Comparison of ENCODE assay signal across 26 cellular contexts in genomic region chr3:55604846-55605245, GRCh38.
"Had no signal": no experiment of that assay in that cellular context is flagged by ENCODE, and none has a peak within 500 bp of the region (broad histone marks: within the 10 kb centered on the region; RNA-seq: fewer than 3 reads in every experiment).

No MANE protein-coding gene starts in this region.

- H3K4me1 Mint-ChIP-seq: activated naive CD4-positive, alpha-beta T cell treated with anti-CD3 and anti-CD28 coated beads, Interleukin-2, amount 50 U/mL, for 24 hours; activated naive CD8-positive, alpha-beta T cell treated with anti-CD3 and anti-CD28 coated beads, Interleukin-2, amount 10 ng/mL, durations not matched to agents 7 days and 5 days had no signal

- H3K27ac ChIP-seq: ascending aorta, breast epithelium, WERI-Rb-1 had no signal

- ATAC-seq: activated CD8-positive, alpha-beta T cell treated with anti-CD3 and anti-CD28 coated beads for 36 hours; Panc1; Right ventricle myocardium inferior had no signal

- H3K4me3 Mint-ChIP-seq: activated CD8-positive, alpha-beta T cell treated with anti-CD3 and anti-CD28 coated beads for 36 hours; activated naive CD4-positive, alpha-beta T cell treated with anti-CD3 and anti-CD28 coated beads, Interleukin-2, amount 50 U/mL, for 24 hours; activated naive CD8-positive, alpha-beta T cell treated with anti-CD3 and anti-CD28 coated beads, Interleukin-2, amount 10 ng/mL, durations not matched to agents 7 days and 5 days had no signal

- H3K27me3 ChIP-seq: ascending aorta, breast epithelium had no signal

- H3K4me1 ChIP-seq: ascending aorta, breast epithelium had no signal

- H3K9me3 Mint-ChIP-seq: activated CD8-positive, alpha-beta T cell treated with anti-CD3 and anti-CD28 coated beads for 36 hours; activated naive CD4-positive, alpha-beta T cell treated with anti-CD3 and anti-CD28 coated beads, Interleukin-2, amount 50 U/mL, for 24 hours; activated naive CD8-positive, alpha-beta T cell treated with anti-CD3 and anti-CD28 coated beads, Interleukin-2, amount 10 ng/mL, durations not matched to agents 7 days and 5 days; activated T-helper 2 cell treated with anti-CD3 and anti-CD28 coated beads, Interferon-gamma antibody, Interleukin-2, Interleukin-4, amounts not matched to agents 10 μg/mL and 5 μg/mL and 100 μg/mL, durations not matched to agents 14 hours and 24 hours and 36 hours had no signal

- H3K4me3 ChIP-seq: ascending aorta, breast epithelium had no signal

- H3K36me3 Mint-ChIP-seq: activated naive CD4-positive, alpha-beta T cell treated with anti-CD3 and anti-CD28 coated beads, Interleukin-2, amount 50 U/mL, for 24 hours; activated naive CD8-positive, alpha-beta T cell treated with anti-CD3 and anti-CD28 coated beads, Interleukin-2, amount 10 ng/mL, durations not matched to agents 7 days and 5 days had no signal

- H3K9me3 ChIP-seq: ascending aorta, breast epithelium had no signal

- H3K36me3 ChIP-seq: ascending aorta, breast epithelium, WERI-Rb-1 had no signal

- H3K27me3 Mint-ChIP-seq: activated CD8-positive, alpha-beta T cell treated with anti-CD3 and anti-CD28 coated beads for 36 hours; activated naive CD4-positive, alpha-beta T cell treated with anti-CD3 and anti-CD28 coated beads, Interleukin-2, amount 50 U/mL, for 24 hours had no signal

- H3K27ac Mint-ChIP-seq: activated CD8-positive, alpha-beta T cell treated with anti-CD3 and anti-CD28 coated beads for 36 hours; activated naive CD4-positive, alpha-beta T cell treated with anti-CD3 and anti-CD28 coated beads, Interleukin-2, amount 50 U/mL, for 24 hours; activated naive CD8-positive, alpha-beta T cell treated with anti-CD3 and anti-CD28 coated beads, Interleukin-2, amount 10 ng/mL, durations not matched to agents 7 days and 5 days; activated T-helper 2 cell treated with anti-CD3 and anti-CD28 coated beads, Interferon-gamma antibody, Interleukin-2, Interleukin-4, amounts not matched to agents 10 μg/mL and 5 μg/mL and 100 μg/mL, durations not matched to agents 14 hours and 24 hours and 36 hours had no signal

- DNase-seq: activated CD4-positive, alpha-beta T cell treated with anti-CD3 and anti-CD28 coated beads for 1 hour; activated CD4-positive, alpha-beta T cell treated with anti-CD3 and anti-CD28 coated beads for 48 hours; activated CD4-positive, CD25-positive, alpha-beta regulatory T cell; activated CD8-positive, alpha-beta T cell treated with anti-CD3 and anti-CD28 coated beads for 36 hours; activated gamma-delta T cell; activated naive CD4-positive, alpha-beta T cell treated with Interleukin-2 at 50 U/mL for 16 hours; activated naive CD8-positive, alpha-beta T cell treated with anti-CD3 and anti-CD28 coated beads, Interleukin-2, amount 10 ng/mL, durations not matched to agents 7 days and 5 days; activated T-cell treated with anti-CD3 and anti-CD28 coated beads, Interleukin-2, amount 50 U/mL, for 1 hour; amygdala; KG1; MV-4-11; NCI-H1092 treated with DMSO at 0.1 percent for 48 hours; NCI-H1417; NCI-H187 treated with DMSO at 0.1 percent for 48 hours; NCI-H2081 treated with DMSO at 0.1 percent for 48 hours; NCI-H345; NCI-H524 treated with DMSO at 0.1 percent for 48 hours; SIG-M5; T1000; WERI-Rb-1 had no signal
